In the genomic region with DNA sequence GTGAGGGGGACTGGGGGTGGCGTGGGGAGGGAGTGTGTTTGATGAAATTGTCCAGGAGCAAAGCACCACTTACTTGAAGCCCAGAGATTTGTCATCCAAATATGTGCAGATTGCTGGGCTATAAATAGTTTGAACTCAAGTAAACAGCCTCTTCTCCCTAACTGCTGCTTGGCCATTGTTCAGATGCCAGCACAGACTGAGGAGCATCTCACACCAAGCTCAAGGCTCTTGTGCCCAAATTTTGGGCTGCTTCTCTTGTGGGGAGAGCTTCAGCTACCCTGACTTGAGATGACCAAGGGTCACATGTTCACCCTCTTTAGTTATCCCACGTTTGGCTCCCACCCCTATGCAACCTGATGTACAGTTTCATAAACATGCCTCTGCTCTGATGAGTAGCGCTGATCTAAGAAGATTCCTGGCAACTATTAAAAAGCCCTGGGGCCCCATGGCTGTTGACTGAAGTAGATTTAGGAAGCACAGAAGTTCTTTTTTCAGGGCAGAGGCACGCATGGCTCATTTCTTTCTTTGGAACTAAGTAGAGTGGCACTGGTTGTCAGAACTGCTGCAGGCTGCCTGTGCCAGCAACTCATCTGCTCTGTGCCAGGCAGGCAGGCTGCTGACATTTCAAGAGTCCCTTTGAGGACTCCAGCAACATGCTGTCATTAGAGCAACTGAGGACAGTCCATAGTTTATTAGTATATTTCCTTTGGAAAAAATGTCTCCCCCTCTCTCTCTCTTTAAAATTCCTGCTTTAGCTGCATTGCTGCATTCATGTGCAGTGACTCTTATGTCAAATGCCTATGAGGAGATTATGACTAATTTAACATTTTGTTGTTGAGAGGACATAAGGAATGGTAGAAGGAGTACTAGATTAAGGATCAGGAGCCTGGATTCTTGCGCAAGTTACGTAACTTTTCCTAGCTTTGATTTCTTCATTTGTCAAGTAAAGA, we compare ENCODE assay signal across 8 cellular contexts. TPM values are rescaled to one million over a fixed set of nuclear protein-coding genes. Genes with fewer than 3 reads are reported as not detected.
DNase-seq lines count a peak whose midpoint lies in the region; ATAC-seq and TF ChIP-seq lines count a peak whose summit lies in the region.

No MANE protein-coding gene starts in this region.

- H4K20me1 ChIP-seq in H9 (ENCODE audit: control insufficient read depth, insufficient read depth, insufficient read length), result no peaks in the 10 kb centered on the region

- no peak overlapping the region for H3K23ac ChIP-seq in H9 (ENCODE audit: insufficient read length, low read depth, low read length)

- DNase-seq in H9 (no peak), astrocyte of the hippocampus (ENCODE audit: low read depth, low spot score) (peak; percentile 67), iris pigment epithelial cell (ENCODE audit: low read depth) (peak; percentile 90), stromal cell of bone marrow (ENCODE audit: low read depth) (peak; percentile 80), GM19240 (ENCODE audit: insufficient read length, low spot score) (no peak), DMS153 (lab: John Stamatoyannopoulos, UW) (no peak)
- DNase-seq in CD8-positive, alpha-beta memory T cell, result no peak
- no peak for DNase-seq in CD4-positive, alpha-beta T cell

- no peak overlapping the region for H2BK120ac ChIP-seq in H9 (ENCODE audit: low read depth, low read length, poor library complexity, severe bottlenecking)

- H2BK12ac ChIP-seq in H9 (ENCODE audit: insufficient read length, low read depth, low read length), result no peak overlapping the region

- no peaks in the 10 kb centered on the region for H3K23me2 ChIP-seq in H9 (ENCODE audit: insufficient read length, low read depth, low read length, poor library complexity, severe bottlenecking)

- H3K56ac ChIP-seq in H9 (ENCODE audit: insufficient read length, low read depth, low read length), result no peak overlapping the region

- H3K4me1 ChIP-seq in H9 (ENCODE audit: insufficient read depth, low read length), result no peaks in the 10 kb centered on the region
- H3K4me1 ChIP-seq in CD8-positive, alpha-beta memory T cell (ENCODE audit: insufficient read depth, low read length), result no peaks in the 10 kb centered on the region

- no peak overlapping the region for H3K4me3 Mint-ChIP-seq in H9
- no peak overlapping the region for H3K4me3 Mint-ChIP-seq in CD8-positive, alpha-beta memory T cell
- no peak overlapping the region for H3K4me3 Mint-ChIP-seq in CD4-positive, alpha-beta T cell

- no peak overlapping the region for H3K9ac ChIP-seq in H9 (ENCODE audit: extremely low read depth, insufficient read length, low read length)

- intact Hi-C loops in CD4-positive, alpha-beta T cell (cut with DNase I, micrococcal nuclease), result no loop called here

- H3K9me3 ChIP-seq in H9 (ENCODE audit: control insufficient read depth, low read depth, low read length), result no peaks in the 10 kb centered on the region
- H3K9me3 ChIP-seq in CD8-positive, alpha-beta memory T cell (ENCODE audit: low read length), result no peaks in the 10 kb centered on the region
- no peaks in the 10 kb centered on the region for H3K9me3 ChIP-seq in CD4-positive, alpha-beta T cell (ENCODE audit: control insufficient read depth, low read length)

- no peaks in the 10 kb centered on the region for H3K27me3 Mint-ChIP-seq in H9 (ENCODE audit: low read depth)
- H3K27me3 Mint-ChIP-seq in CD8-positive, alpha-beta memory T cell, result peaks cover 0 to 2% of the 10 kb centered on the region in 2 donors
- H3K27me3 Mint-ChIP-seq in CD4-positive, alpha-beta T cell, result no peaks in the 10 kb centered on the region

- H3K9me3 Mint-ChIP-seq in H9, result no peaks in the 10 kb centered on the region
- H3K9me3 Mint-ChIP-seq in CD8-positive, alpha-beta memory T cell, result no peaks in the 10 kb centered on the region
- H3K9me3 Mint-ChIP-seq in CD4-positive, alpha-beta T cell, result no peaks in the 10 kb centered on the region

- no peak overlapping the region for H4K5ac ChIP-seq in H9 (ENCODE audit: insufficient read length, low read depth, low read length)

- H2BK5ac ChIP-seq in H9 (ENCODE audit: insufficient read length, low read length), result no peak overlapping the region

- no peak overlapping the region for H3K4me2 ChIP-seq in H9 (ENCODE audit: insufficient read depth, insufficient read length, low read length)

- no peak for ATAC-seq in CD4-positive, alpha-beta T cell (ENCODE audit: poor library complexity)

- WGBS in H9 (ENCODE audit: extremely low coverage, insufficient read length, low lambda C conversion rate), result no CpG with 5 or more reads among the region's 6 CpGs

- H2AK5ac ChIP-seq in H9 (ENCODE audit: insufficient read length, low read length), result no peak overlapping the region

- H3K79me1 ChIP-seq in H9 (ENCODE audit: insufficient read depth, low read depth, low read length, poor library complexity, severe bottlenecking), result no peaks in the 10 kb centered on the region

- H4K91ac ChIP-seq in H9 (ENCODE audit: insufficient read length, low read depth, low read length), result no peak overlapping the region

- H3T11ph ChIP-seq in H9 (ENCODE audit: low read length), result no peak overlapping the region

- no peak overlapping the region for H3K14ac ChIP-seq in H9 (ENCODE audit: insufficient read depth, low read length)

- H2BK20ac ChIP-seq in H9 (ENCODE audit: low read depth, low read length, poor library complexity, severe bottlenecking), result no peak overlapping the region

- H3K36me3 Mint-ChIP-seq in H9 (ENCODE audit: insufficient read depth in 1 of 3, low read depth in 3 of 3), result no peaks in the 10 kb centered on the region
- no peaks in the 10 kb centered on the region for H3K36me3 Mint-ChIP-seq in CD8-positive, alpha-beta memory T cell
- H3K36me3 Mint-ChIP-seq in CD4-positive, alpha-beta T cell (ENCODE audit: low read depth), result no peaks in the 10 kb centered on the region

- TF ChIP-seq CTCF in H9 (conservative IDR thresholded peaks at IDR 0.05), result no peak
- no peak for TF ChIP-seq CTCF in CD4-positive, alpha-beta T cell (IDR thresholded peaks at IDR 0.05)

- CTCF ChIA-PET in CD8-positive, alpha-beta memory T cell (lab: Charles Lee), result no interaction called here
- CTCF ChIA-PET in CD4-positive, alpha-beta T cell (lab: Charles Lee), result no interaction called here

- no peak overlapping the region for H2AFZ ChIP-seq in H9 (ENCODE audit: low read length)

- no peak overlapping the region for H3K27ac ChIP-seq in H9 (ENCODE audit: insufficient read length, low read depth, low read length)
- no peak overlapping the region for H3K27ac ChIP-seq in CD8-positive, alpha-beta memory T cell (ENCODE audit: low read depth, low read length)
- no peak overlapping the region for H3K27ac ChIP-seq in CD4-positive, alpha-beta T cell (ENCODE audit: low read depth, low read length)

- peaks cover 0 to 8% of the 10 kb centered on the region in 2 experiments; a peak in 2 of 4 replicates for H3K4me1 Mint-ChIP-seq in H9
- peaks cover 4 to 16% (median 9%) of the 10 kb centered on the region in 3 donors for H3K4me1 Mint-ChIP-seq in CD8-positive, alpha-beta memory T cell
- peaks cover 11% of the 10 kb centered on the region for H3K4me1 Mint-ChIP-seq in CD4-positive, alpha-beta T cell (ENCODE audit: low read depth)

- H3K4me3 ChIP-seq in CD8-positive, alpha-beta memory T cell (ENCODE audit: low read length), result no peak overlapping the region

- H3K79me2 ChIP-seq in H9 (ENCODE audit: insufficient read depth, low read length), result no peaks in the 10 kb centered on the region

- H4K8ac ChIP-seq in H9 (replicated peaks; ENCODE audit: insufficient read length, low read depth, low read length), result no peak overlapping the region

- no peak overlapping the region for H3K18ac ChIP-seq in H9 (ENCODE audit: insufficient read length, low read depth, low read length)

- POLR2A ChIA-PET in CD8-positive, alpha-beta memory T cell (lab: Charles Lee), result no interaction called here
- POLR2A ChIA-PET in CD4-positive, alpha-beta T cell (lab: Charles Lee), result no interaction called here

- H3K4ac ChIP-seq in H9 (ENCODE audit: low read depth, low read length), result no peak overlapping the region

- no peaks in the 10 kb centered on the region for H3K27me3 ChIP-seq in H9 (ENCODE audit: insufficient read depth, low read length)
- no peaks in the 10 kb centered on the region for H3K27me3 ChIP-seq in CD8-positive, alpha-beta memory T cell (ENCODE audit: insufficient read depth, low read length, poor library complexity, severe bottlenecking)
- no peaks in the 10 kb centered on the region for H3K27me3 ChIP-seq in CD4-positive, alpha-beta T cell (ENCODE audit: control insufficient read depth, insufficient read depth, low read length)

- no peaks in the 10 kb centered on the region for H3K36me3 ChIP-seq in CD8-positive, alpha-beta memory T cell (ENCODE audit: insufficient read depth, low read length)

- peak overlapping the region in 2 of 3 experiments; percentile 65 to 76; a peak in 3 of 7 replicates for H3K27ac Mint-ChIP-seq in H9
- H3K27ac Mint-ChIP-seq in CD8-positive, alpha-beta memory T cell, result peak overlapping the region in 1 of 8 donors; percentile 72
- no peak overlapping the region for H3K27ac Mint-ChIP-seq in CD4-positive, alpha-beta T cell

- H2BK15ac ChIP-seq in H9 (ENCODE audit: low read depth, low read length), result no peak overlapping the region

RNA-seq across cellular contexts. Expression of a gene that starts 9.6 kb away (rescaled TPM):
- total RNA-seq in H9 (2021), result 23.0 and 27.0 TPM in 2 replicates
- total RNA-seq in CD8-positive, alpha-beta memory T cell, result 1 to 10 TPM; 4.4 to 4.9 TPM
- polyA plus RNA-seq in CD8-positive, alpha-beta memory T cell, result 0.97 TPM
- 1 to 10 TPM; 1.7 to 2.4 TPM for total RNA-seq in CD4-positive, alpha-beta T cell

RNA-seq across cellular contexts. Expression of a gene that starts 51.0 kb away (rescaled TPM):
- total RNA-seq in H9 (2021), result 39.9 and 41.5 TPM in 2 replicates
- total RNA-seq in CD8-positive, alpha-beta memory T cell, result 10 to 100 TPM; 59.9 to 61.6 TPM
- polyA plus RNA-seq in CD8-positive, alpha-beta memory T cell, result 204 TPM
- total RNA-seq in CD4-positive, alpha-beta T cell, result 10 to 100 TPM; 39.5 to 40.2 TPM

Comparison
In these comparisons a context has a peak if more than half of its experiments do, and no peak if none do; other contexts are left out.
1. DNase-seq: peak in astrocyte of the hippocampus (single experiment), iris pigment epithelial cell (single experiment) and stromal cell of bone marrow (single experiment); none in H9 (single experiment), CD8-positive, alpha-beta memory T cell (0 of 5), CD4-positive, alpha-beta T cell (0 of 10), GM19240 (single experiment) and DMS153 (single experiment).